Comparison of ENCODE assay signal across 8 cellular contexts in genomic region chr9:116149844-116150243, GRCh38. TPM values are rescaled to one million over a fixed set of nuclear protein-coding genes. Genes with fewer than 3 reads are reported as not detected.
DNase-seq lines count a peak whose midpoint lies in the region; ATAC-seq and TF ChIP-seq lines count a peak whose summit lies in the region.

No MANE protein-coding gene starts in this region.

- in situ Hi-C loops in GM23248 (cut with MboI): loop anchor here (10.0 to 25.0 kb wide), 3 partner anchors 412 to 555 kb away; no protein-coding TSS in a partner anchor

- H3K9me3 ChIP-seq in GM23248 (ENCODE audit: low read depth): no peaks in the 10 kb centered on the region
- H3K9me3 ChIP-seq in PC-3 (ENCODE audit: low read length): no peaks in the 10 kb centered on the region
- no peaks in the 10 kb centered on the region for H3K9me3 ChIP-seq in thoracic aorta

- H3K4me2 ChIP-seq in GM23248 (ENCODE audit: unreplicated experiment) (no peak overlapping the region), PC-3 (ENCODE audit: low read length) (no peak overlapping the region)

- no peaks in the 10 kb centered on the region for H3K27me3 ChIP-seq in GM23248 (replicated peaks; ENCODE audit: insufficient read depth)
- H3K27me3 ChIP-seq in PC-3 (ENCODE audit: low read length): no peaks in the 10 kb centered on the region
- no peaks in the 10 kb centered on the region for H3K27me3 ChIP-seq in thoracic aorta (replicated peaks; ENCODE audit: insufficient read depth)

- H3F3A ChIP-seq in GM23248 (ENCODE audit: insufficient read depth) (peaks cover 44% of the 10 kb centered on the region), PC-3 (ENCODE audit: low read length, unreplicated experiment) (no peaks in the 10 kb centered on the region)

- WGBS in GM23248 (ENCODE audit: low coverage in 1 of 2, low lambda C conversion rate in 2 of 2, missing lambda C conversion rate in 2 of 2), 2 experiments: 39 to 43% methylated on average over 4 of the region's 4 CpGs

- no TSS peak for BruUV-seq in PC-3 (replicated peaks; lab: Mats Ljungman, UMichigan)

- CTCF ChIA-PET in PC-3 (lab: Charles Lee): no interaction called here

- no peaks in the 10 kb centered on the region for H3K36me3 ChIP-seq in GM23248 (ENCODE audit: low read depth)
- no peaks in the 10 kb centered on the region for H3K36me3 ChIP-seq in PC-3 (ENCODE audit: low read depth, low read length)
- H3K36me3 ChIP-seq in thoracic aorta: no peaks in the 10 kb centered on the region

- no peaks in the 10 kb centered on the region for H3K9me2 ChIP-seq in GM23248 (ENCODE audit: insufficient read depth)
- H3K9me2 ChIP-seq in PC-3 (replicated peaks; ENCODE audit: low read length): no peaks in the 10 kb centered on the region

- H3K4me3 ChIP-seq in GM23248 (no peak overlapping the region), PC-3 (ENCODE audit: low read length) (no peak overlapping the region), fibroblast of villous mesenchyme (ENCODE audit: low read depth, low read length) (no peak overlapping the region), thoracic aorta (no peak overlapping the region)

- no peak overlapping the region for H2AFZ ChIP-seq in GM23248
- H2AFZ ChIP-seq in PC-3 (ENCODE audit: low read length): no peak overlapping the region

- no peak for ATAC-seq in PC-3
- ATAC-seq in thoracic aorta (ENCODE audit: insufficient number of reproducible peaks, low FRiP score, low read depth): no peak

- peaks cover 37% of the 10 kb centered on the region for H3K4me1 ChIP-seq in GM23248 (ENCODE audit: insufficient read depth)
- H3K4me1 ChIP-seq in PC-3 (ENCODE audit: insufficient read depth, low read length): peaks cover 14% of the 10 kb centered on the region
- peaks cover 0 to 16% of the 10 kb centered on the region in 2 donors for H3K4me1 ChIP-seq in thoracic aorta (ENCODE audit: control insufficient read depth in 1 of 2, low read depth in 2 of 2)

- peak; percentile 66 for TF ChIP-seq CTCF in PC-3 (conservative IDR thresholded peaks at IDR 0.05; ENCODE audit: low read depth, low read length)
- peak; percentile 69 for TF ChIP-seq CTCF in fibroblast of villous mesenchyme (IDR thresholded peaks at IDR 0.05; ENCODE audit: insufficient read depth, low read depth, low read length)
- TF ChIP-seq CTCF in thoracic aorta (IDR thresholded peaks at IDR 0.05): peak; percentile 45

- POLR2A ChIA-PET in PC-3 (lab: Charles Lee; ENCODE audit: unreplicated experiment): no interaction called here

- H4K20me1 ChIP-seq in GM23248 (ENCODE audit: insufficient read depth): no peaks in the 10 kb centered on the region
- H4K20me1 ChIP-seq in PC-3 (ENCODE audit: low read length): no peaks in the 10 kb centered on the region

- H3K79me2 ChIP-seq in GM23248 (ENCODE audit: insufficient read depth): peaks cover 5% of the 10 kb centered on the region
- H3K79me2 ChIP-seq in PC-3 (ENCODE audit: low read length): no peaks in the 10 kb centered on the region

- peak; percentile 18 for DNase-seq in DMS53 treated with DMSO at 0.1 percent for 48 hours (lab: John Stamatoyannopoulos, UW; ENCODE audit: unreplicated experiment)
- peak; percentile 47 for DNase-seq in GM23248
- peak; percentile 42 for DNase-seq in PC-3
- DNase-seq in fibroblast of villous mesenchyme (ENCODE audit: low read depth): peak; percentile 36
- DNase-seq in thoracic aorta (ENCODE audit: low spot score): no peak
- DNase-seq in activated CD4-positive, alpha-beta T cell treated with anti-CD3 and anti-CD28 coated beads for 4 hours: no peak
- DNase-seq in GM19240 (ENCODE audit: insufficient read length, low spot score): no peak
- no peak for DNase-seq in activated CD4-positive, alpha-beta T cell treated with anti-CD3 and anti-CD28 coated beads, Interleukin-2, amount 50 U/mL, for 4 hours

- H3K9ac ChIP-seq in GM23248: no peak overlapping the region
- no peak overlapping the region for H3K9ac ChIP-seq in PC-3 (ENCODE audit: low read length)

- intact Hi-C loops in PC-3 (cut with micrococcal nuclease): loop anchor here (5.0 kb wide), 2 partner anchors 458 to 558 kb away; no protein-coding TSS in a partner anchor

- H3K27ac ChIP-seq in GM23248 (no peak overlapping the region), PC-3 (ENCODE audit: low read length) (no peak overlapping the region), thoracic aorta (no peak overlapping the region)

RNA-seq across cellular contexts. Expression of gene PAPPA, which starts 3.7 kb away (rescaled TPM):
- total RNA-seq in GM23248 (2014; rRNA removed; shearing (Covaris generic)): 30.3 and 31.5 TPM in 2 replicates
- polyA plus RNA-seq in GM23248 (2016; fragmentation: Nextera tagmentation; extraction: Ambion mirVana): 8.2 and 8.7 TPM in 2 replicates
- total RNA-seq in PC-3 (2014; rRNA removed) (not detected in 2 replicates), fibroblast of villous mesenchyme (42.5 and 104 TPM in 2 replicates), thoracic aorta (10 to 100 TPM in 1 of 2 donors, 1 to 10 TPM in 1; 7.4 to 17.4 TPM)

Comparison
In these comparisons a context has a peak if more than half of its experiments do, and no peak if none do; other contexts are left out.
1. DNase-seq: peak in DMS53 treated with DMSO at 0.1 percent for 48 hours (single experiment), GM23248 (single experiment), PC-3 (single experiment) and fibroblast of villous mesenchyme (single experiment); none in thoracic aorta (single experiment), activated CD4-positive, alpha-beta T cell treated with anti-CD3 and anti-CD28 coated beads for 4 hours (0 of 2), GM19240 (single experiment) and activated CD4-positive, alpha-beta T cell treated with anti-CD3 and anti-CD28 coated beads, Interleukin-2, amount 50 U/mL, for 4 hours (0 of 2).
2. Peak in every context shown above with its lines, with median percentiles within 50 percentile points of each other: CTCF ChIP-seq.